Comparison of ENCODE assay signal across 19 cellular contexts in the genomic region with DNA sequence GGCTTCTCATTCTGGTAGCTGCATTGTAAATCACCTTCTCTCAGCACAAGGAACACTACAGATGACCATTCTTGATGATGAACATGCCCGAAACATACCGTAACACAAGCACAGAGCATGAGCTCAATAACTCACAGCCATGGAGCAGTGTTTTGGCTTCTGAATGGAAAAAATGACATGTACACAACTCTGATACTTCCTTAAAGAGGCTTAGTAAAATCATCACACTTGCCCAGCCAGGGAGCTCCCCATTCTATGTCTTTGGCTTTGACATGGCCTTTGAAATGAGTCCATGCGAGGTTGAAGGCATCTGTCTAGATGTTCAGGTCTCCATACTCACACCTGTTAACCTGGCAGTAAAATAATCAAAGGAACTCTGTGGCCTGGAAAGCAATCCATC.
A peak's percentile ranks its signal among the peaks of the same experiment; 100 is the strongest.
DNase-seq lines count a peak whose midpoint lies in the region; ATAC-seq and TF ChIP-seq lines count a peak whose summit lies in the region.
"Had no signal": no experiment of that assay in that cellular context is flagged by ENCODE, and none has a peak within 500 bp of the region (broad histone marks: within the 10 kb centered on the region; RNA-seq: fewer than 3 reads in every experiment).

No MANE protein-coding gene starts in this region.

- CTCF ChIA-PET in activated CD8-positive, alpha-beta T cell treated with anti-CD3 and anti-CD28 coated beads for 36 hours (lab: Charles Lee), result interaction anchor here (0.5 to 2.5 kb wide), 5 partner anchors 10 to 156 kb away, joined by 3 to 14 read pairs (median 4); no protein-coding TSS in a partner anchor
- CTCF ChIA-PET in activated CD8-positive, alpha-beta T cell treated with anti-CD3 and anti-CD28 coated beads, Interleukin-2, amount 10 ng/mL, durations not matched to agents 7 days and 5 days (lab: Charles Lee), result interaction anchor here (1.1 kb wide), 1 partner anchor 11 kb away, joined by 3 read pairs; no protein-coding TSS in a partner anchor

- ATAC-seq in activated CD8-positive, alpha-beta T cell treated with anti-CD3 and anti-CD28 coated beads for 36 hours, result peak; percentile 72
- no peak for ATAC-seq in activated CD8-positive, alpha-beta T cell treated with anti-CD3 and anti-CD28 coated beads, Interleukin-2, amount 10 ng/mL, durations not matched to agents 7 days and 5 days
- ATAC-seq in DND-41 (ENCODE audit: insufficient read depth, low read depth) (no peak), GM19395 (IDR thresholded peaks at IDR 0.05; ENCODE audit: unreplicated experiment) (no peak)

- H2AFZ ChIP-seq in DND-41 (ENCODE audit: low read depth, low read length), result peak overlapping the region; percentile 10; the same call in 1 of the 2 replicates

- H3K9me3 Mint-ChIP-seq in activated CD8-positive, alpha-beta T cell treated with anti-CD3 and anti-CD28 coated beads for 36 hours, result no peaks in the 10 kb centered on the region
- no peaks in the 10 kb centered on the region for H3K9me3 Mint-ChIP-seq in activated CD8-positive, alpha-beta T cell treated with anti-CD3 and anti-CD28 coated beads, Interleukin-2, amount 10 ng/mL, durations not matched to agents 7 days and 5 days (ENCODE audit: insufficient read depth)
- peaks cover 2% of the 10 kb centered on the region for H3K9me3 Mint-ChIP-seq in neural crest cell
- H3K9me3 Mint-ChIP-seq: CD8-positive, alpha-beta memory T cell; H9 had no signal

- H3K4me3 ChIP-seq in DND-41 (ENCODE audit: low read depth in 1 of 2, low read length in 2 of 2), result no peak overlapping the region

- H3K4me3 Mint-ChIP-seq in activated CD8-positive, alpha-beta T cell treated with anti-CD3 and anti-CD28 coated beads for 36 hours, result no peak overlapping the region
- no peak overlapping the region for H3K4me3 Mint-ChIP-seq in activated CD8-positive, alpha-beta T cell treated with anti-CD3 and anti-CD28 coated beads, Interleukin-2, amount 10 ng/mL, durations not matched to agents 7 days and 5 days
- no peak overlapping the region for H3K4me3 Mint-ChIP-seq in neural crest cell
- H3K4me3 Mint-ChIP-seq: CD8-positive, alpha-beta memory T cell; H9 had no signal

- H3K4me1 Mint-ChIP-seq in activated CD8-positive, alpha-beta T cell treated with anti-CD3 and anti-CD28 coated beads for 36 hours (ENCODE audit: low read depth), result peaks cover 11% of the 10 kb centered on the region
- no peaks in the 10 kb centered on the region for H3K4me1 Mint-ChIP-seq in activated CD8-positive, alpha-beta T cell treated with anti-CD3 and anti-CD28 coated beads, Interleukin-2, amount 10 ng/mL, durations not matched to agents 7 days and 5 days (ENCODE audit: low read depth)
- no peaks in the 10 kb centered on the region for H3K4me1 Mint-ChIP-seq in neural crest cell
- H3K4me1 Mint-ChIP-seq: CD8-positive, alpha-beta memory T cell had no signal

- no peak overlapping the region for H3K27ac Mint-ChIP-seq in activated CD8-positive, alpha-beta T cell treated with anti-CD3 and anti-CD28 coated beads for 36 hours
- H3K27ac Mint-ChIP-seq in activated CD8-positive, alpha-beta T cell treated with anti-CD3 and anti-CD28 coated beads, Interleukin-2, amount 10 ng/mL, durations not matched to agents 7 days and 5 days, result no peak overlapping the region
- H3K27ac Mint-ChIP-seq in neural crest cell (ENCODE audit: unreplicated experiment), result peak overlapping the region; percentile 13

- POLR2A ChIA-PET in activated CD8-positive, alpha-beta T cell treated with anti-CD3 and anti-CD28 coated beads for 36 hours (lab: Charles Lee), result no interaction called here
- POLR2A ChIA-PET in activated CD8-positive, alpha-beta T cell treated with anti-CD3 and anti-CD28 coated beads, Interleukin-2, amount 10 ng/mL, durations not matched to agents 7 days and 5 days (lab: Charles Lee), result no interaction called here

- H3K27ac ChIP-seq in DND-41 (ENCODE audit: low read length), result peak overlapping the region; percentile 86
- H3K27ac ChIP-seq in VCaP, result peak overlapping the region; percentile 80

- no peaks in the 10 kb centered on the region for H3K36me3 Mint-ChIP-seq in activated CD8-positive, alpha-beta T cell treated with anti-CD3 and anti-CD28 coated beads for 36 hours (ENCODE audit: low read depth)
- no peaks in the 10 kb centered on the region for H3K36me3 Mint-ChIP-seq in activated CD8-positive, alpha-beta T cell treated with anti-CD3 and anti-CD28 coated beads, Interleukin-2, amount 10 ng/mL, durations not matched to agents 7 days and 5 days (ENCODE audit: low read depth)
- no peaks in the 10 kb centered on the region for H3K36me3 Mint-ChIP-seq in neural crest cell (ENCODE audit: low read depth)
- H3K36me3 Mint-ChIP-seq: CD8-positive, alpha-beta memory T cell had no signal

- H4K20me1 ChIP-seq in DND-41 (ENCODE audit: insufficient read depth, low read length), result no peaks in the 10 kb centered on the region

- intact Hi-C loops in activated CD8-positive, alpha-beta T cell treated with anti-CD3 and anti-CD28 coated beads for 36 hours (cut with micrococcal nuclease), result no loop called here

- H3K36me3 ChIP-seq in DND-41 (ENCODE audit: insufficient read depth, low read length), result no peaks in the 10 kb centered on the region

- peaks cover 1% of the 10 kb centered on the region for H3K27me3 Mint-ChIP-seq in activated CD8-positive, alpha-beta T cell treated with anti-CD3 and anti-CD28 coated beads for 36 hours
- H3K27me3 Mint-ChIP-seq in activated CD8-positive, alpha-beta T cell treated with anti-CD3 and anti-CD28 coated beads, Interleukin-2, amount 10 ng/mL, durations not matched to agents 7 days and 5 days (ENCODE audit: low read depth), result no peaks in the 10 kb centered on the region
- H3K27me3 Mint-ChIP-seq in neural crest cell (ENCODE audit: low read depth), result no peaks in the 10 kb centered on the region

- no peaks in the 10 kb centered on the region for H3K79me2 ChIP-seq in DND-41 (ENCODE audit: insufficient read depth, low read length)

- peak; percentile 16 for DNase-seq in activated CD8-positive, alpha-beta T cell treated with anti-CD3 and anti-CD28 coated beads for 36 hours
- no peak for DNase-seq in activated CD8-positive, alpha-beta T cell treated with anti-CD3 and anti-CD28 coated beads, Interleukin-2, amount 10 ng/mL, durations not matched to agents 7 days and 5 days
- DNase-seq in DND-41 (no peak), neural crest cell (ENCODE audit: low read depth, low spot score) (no peak), GM19240 (ENCODE audit: insufficient read length, low spot score) (no peak), CD1c-positive myeloid dendritic cell (ENCODE audit: extremely low spot score) (no peak)
- DNase-seq: CD8-positive, alpha-beta memory T cell; DMS53; H9; Karpas-422; NCI-H1048; NCI-H146; NCI-H2081; NCI-H446 treated with DMSO at 0.1 percent for 48 hours; NK-92 treated with Interleukin-12 subunit alpha and Interleukin-12 subunit beta, amount 100 ng/mL, for 24 hours; OCI-M1; Right ventricle myocardium superior had no signal

- no peak for TF ChIP-seq CTCF in activated CD8-positive, alpha-beta T cell treated with anti-CD3 and anti-CD28 coated beads for 36 hours (IDR thresholded peaks at IDR 0.05)
- TF ChIP-seq CTCF in DND-41 (IDR thresholded peaks at IDR 0.05; ENCODE audit: borderline replicate concordance, extremely low read depth, low read length, poor library complexity, severe bottlenecking) (no peak), VCaP (conservative IDR thresholded peaks at IDR 0.05) (no peak), neural crest cell (conservative IDR thresholded peaks at IDR 0.05) (no peak)

- no peaks in the 10 kb centered on the region for H3K27me3 ChIP-seq in DND-41 (ENCODE audit: insufficient read depth, low read length, poor library complexity)

- no peak overlapping the region for H3K9ac ChIP-seq in DND-41 (ENCODE audit: low read depth, low read length)

- H3K4me2 ChIP-seq in DND-41 (ENCODE audit: insufficient read depth, low read length), result no peak overlapping the region

- H3K4me1 ChIP-seq in DND-41 (ENCODE audit: insufficient read depth, low read length), result peaks cover 60% of the 10 kb centered on the region

- H3K9me3 ChIP-seq in DND-41 (ENCODE audit: insufficient read depth, low read length, severe bottlenecking), result no peaks in the 10 kb centered on the region
